In the genomic region with DNA sequence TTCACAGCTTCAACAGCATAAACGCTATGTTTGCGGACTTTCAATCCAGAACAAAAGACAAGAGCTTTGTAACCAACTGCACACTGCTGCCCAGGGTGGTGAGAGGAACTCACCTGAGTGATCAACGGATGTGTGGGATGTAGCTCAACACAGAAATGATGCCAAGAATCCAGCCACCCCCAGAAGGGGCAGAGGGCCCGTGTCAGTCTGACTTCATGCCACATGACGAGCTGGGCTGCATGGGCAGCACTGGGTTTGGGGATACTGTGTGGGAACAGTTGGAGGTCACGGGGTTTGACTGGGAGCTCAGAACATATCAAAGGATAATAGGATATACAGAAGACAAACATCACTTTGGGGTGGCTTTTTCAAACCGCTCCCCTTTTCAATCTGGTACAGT, we compare ENCODE assay signal across 13 cellular contexts.
DNase-seq lines count a peak whose midpoint lies in the region; ATAC-seq and TF ChIP-seq lines count a peak whose summit lies in the region.
"Had no signal": no experiment of that assay in that cellular context is flagged by ENCODE, and none has a peak within 500 bp of the region (broad histone marks: within the 10 kb centered on the region; RNA-seq: fewer than 3 reads in every experiment).

No MANE protein-coding gene starts in this region.

- DNase-seq in activated T-cell treated with anti-CD3 and anti-CD28 coated beads, Interleukin-2, amount 50 U/mL, for 72 hours, result no peak
- no peak for DNase-seq in activated T-cell treated with anti-CD3 and anti-CD28 coated beads, Interleukin-2, amount 50 U/mL, for 1 hour
- no peak for DNase-seq in activated T-helper 1 cell treated with anti-CD3 and anti-CD28 coated beads, Interleukin-12 subunit alpha, Interleukin-12 subunit beta, Interleukin-2, Interleukin-4 antibody, amounts not matched to agents 30 ng/mL and 10 ng/mL and 1 ng/mL, durations not matched to agents 14 hours and 24 hours and 36 hours (ENCODE audit: low spot score)
- DNase-seq in lower lobe of right lung, result no peak
- DNase-seq in substantia nigra (lab: John Stamatoyannopoulos, UW), result no peak
- no peak for DNase-seq in GF-D8 (lab: John Stamatoyannopoulos, UW)
- no peak for DNase-seq in NCI-H187 (lab: John Stamatoyannopoulos, UW)
- no peak for DNase-seq in CD14-positive monocyte (ENCODE audit: low spot score)
- DNase-seq: ACHN; activated CD8-positive, alpha-beta memory T cell treated with anti-CD3 and anti-CD28 coated beads, Interleukin-2, amount 50 U/mL, for 4 hours; aorta; foreskin fibroblast had no signal

- peaks cover 21% of the 10 kb centered on the region for H3K36me3 ChIP-seq in lower lobe of right lung

- H3K4me3 Mint-ChIP-seq in activated T-cell treated with anti-CD3 and anti-CD28 coated beads, Interleukin-2, amount 50 U/mL, for 72 hours, result no peak overlapping the region
- H3K4me3 Mint-ChIP-seq in activated T-helper 1 cell treated with anti-CD3 and anti-CD28 coated beads, Interleukin-12 subunit alpha, Interleukin-12 subunit beta, Interleukin-2, Interleukin-4 antibody, amounts not matched to agents 30 ng/mL and 10 ng/mL and 1 ng/mL, durations not matched to agents 14 hours and 24 hours and 36 hours, result no peak overlapping the region
- no peak overlapping the region for H3K4me3 Mint-ChIP-seq in CD14-positive monocyte

- no peaks in the 10 kb centered on the region for H3K27me3 ChIP-seq in lower lobe of right lung (ENCODE audit: low read depth)

- ATAC-seq in activated T-cell treated with anti-CD3 and anti-CD28 coated beads, Interleukin-2, amount 50 U/mL, for 72 hours (replicated peaks in 1 of 2), result peak in 1 of 2 donors; percentile 15
- no peak for ATAC-seq in lower lobe of right lung
- ATAC-seq: sciatic nerve had no signal

- no peak overlapping the region for H3K4me3 ChIP-seq in lower lobe of right lung

- H3K27me3 Mint-ChIP-seq in activated T-cell treated with anti-CD3 and anti-CD28 coated beads, Interleukin-2, amount 50 U/mL, for 72 hours (ENCODE audit: low read depth), result no peaks in the 10 kb centered on the region
- H3K27me3 Mint-ChIP-seq in activated T-helper 1 cell treated with anti-CD3 and anti-CD28 coated beads, Interleukin-12 subunit alpha, Interleukin-12 subunit beta, Interleukin-2, Interleukin-4 antibody, amounts not matched to agents 30 ng/mL and 10 ng/mL and 1 ng/mL, durations not matched to agents 14 hours and 24 hours and 36 hours (ENCODE audit: insufficient read depth), result no peaks in the 10 kb centered on the region
- peaks cover 0 to 2% (median 0%) of the 10 kb centered on the region in 3 donors for H3K27me3 Mint-ChIP-seq in CD14-positive monocyte (ENCODE audit: low read depth in 3 of 3)

- no peaks in the 10 kb centered on the region for H3K9me3 ChIP-seq in lower lobe of right lung

- peaks cover 47% of the 10 kb centered on the region for H3K4me1 Mint-ChIP-seq in activated T-cell treated with anti-CD3 and anti-CD28 coated beads, Interleukin-2, amount 50 U/mL, for 72 hours (ENCODE audit: low read depth)
- H3K4me1 Mint-ChIP-seq in activated T-helper 1 cell treated with anti-CD3 and anti-CD28 coated beads, Interleukin-12 subunit alpha, Interleukin-12 subunit beta, Interleukin-2, Interleukin-4 antibody, amounts not matched to agents 30 ng/mL and 10 ng/mL and 1 ng/mL, durations not matched to agents 14 hours and 24 hours and 36 hours (ENCODE audit: low read depth), result peaks cover 26% of the 10 kb centered on the region
- H3K4me1 Mint-ChIP-seq in CD14-positive monocyte, result no peaks in the 10 kb centered on the region

- H3K4me1 ChIP-seq in lower lobe of right lung, result peaks cover 36% of the 10 kb centered on the region

- TF ChIP-seq CTCF in lower lobe of right lung (IDR thresholded peaks at IDR 0.05) (no peak), CD14-positive monocyte (IDR thresholded peaks at IDR 0.05) (no peak)

- H3K9me3 Mint-ChIP-seq in activated T-cell treated with anti-CD3 and anti-CD28 coated beads, Interleukin-2, amount 50 U/mL, for 72 hours, result no peaks in the 10 kb centered on the region
- H3K9me3 Mint-ChIP-seq in activated T-helper 1 cell treated with anti-CD3 and anti-CD28 coated beads, Interleukin-12 subunit alpha, Interleukin-12 subunit beta, Interleukin-2, Interleukin-4 antibody, amounts not matched to agents 30 ng/mL and 10 ng/mL and 1 ng/mL, durations not matched to agents 14 hours and 24 hours and 36 hours, result no peaks in the 10 kb centered on the region
- no peaks in the 10 kb centered on the region for H3K9me3 Mint-ChIP-seq in CD14-positive monocyte

- peaks cover 21 to 70% of the 10 kb centered on the region in 2 donors for H3K36me3 Mint-ChIP-seq in activated T-cell treated with anti-CD3 and anti-CD28 coated beads, Interleukin-2, amount 50 U/mL, for 72 hours (ENCODE audit: insufficient read depth in 2 of 2)
- H3K36me3 Mint-ChIP-seq in activated T-helper 1 cell treated with anti-CD3 and anti-CD28 coated beads, Interleukin-12 subunit alpha, Interleukin-12 subunit beta, Interleukin-2, Interleukin-4 antibody, amounts not matched to agents 30 ng/mL and 10 ng/mL and 1 ng/mL, durations not matched to agents 14 hours and 24 hours and 36 hours (ENCODE audit: low read depth), result peaks cover 69% of the 10 kb centered on the region
- peaks cover 91 to 97% of the 10 kb centered on the region in 2 donors for H3K36me3 Mint-ChIP-seq in CD14-positive monocyte

- peak overlapping the region; percentile 16 for H3K27ac Mint-ChIP-seq in activated T-cell treated with anti-CD3 and anti-CD28 coated beads, Interleukin-2, amount 50 U/mL, for 72 hours
- peak overlapping the region; percentile 40 for H3K27ac Mint-ChIP-seq in activated T-helper 1 cell treated with anti-CD3 and anti-CD28 coated beads, Interleukin-12 subunit alpha, Interleukin-12 subunit beta, Interleukin-2, Interleukin-4 antibody, amounts not matched to agents 30 ng/mL and 10 ng/mL and 1 ng/mL, durations not matched to agents 14 hours and 24 hours and 36 hours
- peak overlapping the region in 1 of 7 donors; percentile 22 for H3K27ac Mint-ChIP-seq in CD14-positive monocyte

- intact Hi-C loops in activated T-helper 1 cell treated with anti-CD3 and anti-CD28 coated beads, Interleukin-12 subunit alpha, Interleukin-12 subunit beta, Interleukin-2, Interleukin-4 antibody, amounts not matched to agents 30 ng/mL and 10 ng/mL and 1 ng/mL, durations not matched to agents 14 hours and 24 hours and 36 hours (cut with micrococcal nuclease), result no loop called here
- intact Hi-C loops in lower lobe of right lung (cut with DNase I), result no loop called here
- intact Hi-C loops in CD14-positive monocyte (cut with micrococcal nuclease), result no loop called here

- H3K27ac ChIP-seq in lower lobe of right lung (peak overlapping the region; percentile 21), substantia nigra (ENCODE audit: low read depth, low read length, poor library complexity, severe bottlenecking) (peak overlapping the region; percentile 63)
